11 cellular contexts compared by ENCODE assay signal in genomic region chr4:112514079-112514448, GRCh38. TPM values are rescaled to one million over a fixed set of nuclear protein-coding genes. Genes with fewer than 3 reads are reported as not detected.
DNase-seq lines count a peak whose midpoint lies in the region; ATAC-seq, FAIRE-seq and TF ChIP-seq lines count a peak whose summit lies in the region.
"Had no signal": no experiment of that assay in that cellular context is flagged by ENCODE, and none has a peak within 500 bp of the region (broad histone marks: within the 10 kb centered on the region; RNA-seq: fewer than 3 reads in every experiment).

No MANE protein-coding gene starts in this region.

- peaks cover 96% of the 10 kb centered on the region for H3K27me3 Mint-ChIP-seq in dendritic cell treated with granulocyte-macrophage colony-stimulating factor and Interleukin-4, amounts not matched to agents 40 ng/mL and 50 ng/mL, for 4 days
- H3K27me3 Mint-ChIP-seq in type B pancreatic cell = peaks cover 98% of the 10 kb centered on the region

- H3K4me2 ChIP-seq in HepG2 (ENCODE audit: low read depth, low read length) (0 out of 2 replicates have a peak overlapping the region, but pooled peaks have one; percentile 90), Karpas-422 (ENCODE audit: low read depth, low read length, poor library complexity, severe bottlenecking) (peak overlapping the region; percentile 93)

- intact Hi-C loops in HepG2 (cut with micrococcal nuclease; ENCODE audit: unreplicated experiment) (loop anchor here (10.0 kb wide), 1 partner anchor 109 kb away; no protein-coding TSS in a partner anchor), right lobe of liver (cut with DNase I) (no loop called here)
- intact Hi-C loops in dendritic cell treated with granulocyte-macrophage colony-stimulating factor and Interleukin-4, amounts not matched to agents 40 ng/mL and 50 ng/mL, for 4 days (cut with micrococcal nuclease) = no loop called here

- no peaks in the 10 kb centered on the region for H3K36me3 ChIP-seq in HepG2 (replicated peaks in 1 of 2; ENCODE audit: control insufficient read depth in 1 of 2, insufficient read depth in 2 of 2, low read length in 2 of 2)
- H3K36me3 ChIP-seq in right lobe of liver = no peaks in the 10 kb centered on the region
- no peaks in the 10 kb centered on the region for H3K36me3 ChIP-seq in Karpas-422 (ENCODE audit: insufficient read depth, low read length)
- H3K36me3 ChIP-seq: spleen had no signal

- H3K9me2 ChIP-seq in Karpas-422 (replicated peaks; ENCODE audit: insufficient read depth, low read length) = no peaks in the 10 kb centered on the region

- no peaks in the 10 kb centered on the region for H3K9me3 ChIP-seq in HepG2 (ENCODE audit: low read length)
- H3K9me3 ChIP-seq in right lobe of liver = no peaks in the 10 kb centered on the region
- H3K9me3 ChIP-seq in Karpas-422 (ENCODE audit: low read length) = no peaks in the 10 kb centered on the region
- H3K9me3 ChIP-seq: testis had no signal

- no peak for FAIRE-seq in HepG2 (lab: Jason Lieb, UNC)
- FAIRE-seq in H54 (lab: Jason Lieb, UNC) = no peak

- CTCF ChIA-PET in HepG2 (lab: Yijun Ruan, JAX; ENCODE audit: low intra/inter-chr PET ratio, low total read pairs) = no interaction called here

- H3K4me1 ChIP-seq in HepG2 (ENCODE audit: insufficient read depth, low read length) = peaks cover 14% of the 10 kb centered on the region; the same call in 1 of the 2 replicates
- peaks cover 0 to 35% (median 10%) of the 10 kb centered on the region in 4 donors for H3K4me1 ChIP-seq in right lobe of liver
- peaks cover 62% of the 10 kb centered on the region for H3K4me1 ChIP-seq in Karpas-422 (ENCODE audit: low read length)

- H3K27ac Mint-ChIP-seq in dendritic cell treated with granulocyte-macrophage colony-stimulating factor and Interleukin-4, amounts not matched to agents 40 ng/mL and 50 ng/mL, for 4 days = no peak overlapping the region
- H3K27ac Mint-ChIP-seq in type B pancreatic cell = no peak overlapping the region

- H3K4me1 Mint-ChIP-seq in dendritic cell treated with granulocyte-macrophage colony-stimulating factor and Interleukin-4, amounts not matched to agents 40 ng/mL and 50 ng/mL, for 4 days (ENCODE audit: low read depth) = peaks cover 65% of the 10 kb centered on the region
- H3K4me1 Mint-ChIP-seq in type B pancreatic cell (ENCODE audit: unreplicated experiment) = peaks cover 32% of the 10 kb centered on the region

- no peak for TF ChIP-seq EP300 in HepG2 (IDR thresholded peaks at IDR 0.05; ENCODE audit: low read depth in 2 of 2, low read length in 2 of 2)
- TF ChIP-seq EP300 in HepG2 (CRISPR knock-in tag; IDR thresholded peaks at IDR 0.05; ENCODE audit: borderline replicate concordance) = no peak

- H3K27me3 ChIP-seq in HepG2 (ENCODE audit: control insufficient read depth in 1 of 2, insufficient read depth in 2 of 2, low read length in 2 of 2) (peaks cover 6 to 76% of the 10 kb centered on the region in 2 experiments; a peak in 4 of 5 replicates), right lobe of liver (peaks cover 27 to 67% of the 10 kb centered on the region in 2 donors), Karpas-422 (ENCODE audit: low read length) (no peaks in the 10 kb centered on the region)

- ATAC-seq in HepG2 (no peak), right lobe of liver (no peak), GM21367 (IDR thresholded peaks at IDR 0.05; ENCODE audit: unreplicated experiment) (no peak)

- TF ChIP-seq CTCF in HepG2 (CRISPR knock-in tag; IDR thresholded peaks at IDR 0.05) (no peak), right lobe of liver (IDR thresholded peaks at IDR 0.05) (no peak), type B pancreatic cell (conservative IDR thresholded peaks at IDR 0.05) (no peak)

- H3K9me3 Mint-ChIP-seq in dendritic cell treated with granulocyte-macrophage colony-stimulating factor and Interleukin-4, amounts not matched to agents 40 ng/mL and 50 ng/mL, for 4 days = no peaks in the 10 kb centered on the region
- no peaks in the 10 kb centered on the region for H3K9me3 Mint-ChIP-seq in type B pancreatic cell

- peak overlapping the region; percentile 89 for H3K4me3 Mint-ChIP-seq in dendritic cell treated with granulocyte-macrophage colony-stimulating factor and Interleukin-4, amounts not matched to agents 40 ng/mL and 50 ng/mL, for 4 days
- H3K4me3 Mint-ChIP-seq in type B pancreatic cell = peak overlapping the region; percentile 85

- 4% methylated on average over 9 of the region's 9 CpGs for WGBS in HepG2 (ENCODE audit: low lambda C conversion rate)
- WGBS in right lobe of liver (ENCODE audit: insufficient coverage, low coverage, low lambda C conversion rate, missing lambda C conversion rate) = 3% methylated on average over 9 of the region's 9 CpGs

- no peak overlapping the region for H3K9ac ChIP-seq in HepG2 (ENCODE audit: insufficient read depth, low read depth, low read length)
- peak overlapping the region; percentile 74 for H3K9ac ChIP-seq in Karpas-422 (ENCODE audit: low read length)

- in situ Hi-C loops in HepG2 (cut with HindIII; ENCODE audit: extremely low pct_ligation_motif_present, low pct_unique_long_range_greater_than_20kb) = no loop called here
- in situ Hi-C loops in ACHN (cut with HindIII; ENCODE audit: low pct_ligation_motif_present, low pct_unique_long_range_greater_than_20kb, low sequenced_read_pairs) = no loop called here

- H3K4me3 ChIP-seq in HepG2 (replicated peaks in 1 of 3; ENCODE audit: insufficient read depth in 1 of 3, low read depth in 2 of 3, low read length in 3 of 3) = no peak overlapping the region
- no peak overlapping the region for H3K4me3 ChIP-seq in right lobe of liver
- H3K4me3 ChIP-seq in Karpas-422 (ENCODE audit: low read length) = peak overlapping the region; percentile 78

- BruUV-seq in HepG2 (replicated peaks; lab: Mats Ljungman, UMichigan) = no TSS peak

- DNase-seq in HepG2 (ENCODE audit: low spot score) = no peak
- DNase-seq in right lobe of liver = no peak
- peak; percentile 71 for DNase-seq in Karpas-422
- DNase-seq in type B pancreatic cell (ENCODE audit: extremely low spot score, unreplicated experiment) = no peak
- no peak for DNase-seq in ACHN
- DNase-seq in H54 (ENCODE audit: insufficient read length, low spot score) = no peak
- DNase-seq: DND-41, spleen, testis had no signal

- TF ChIP-seq RAD21 in HepG2 (CRISPR knock-in tag; IDR thresholded peaks at IDR 0.05) = no peak

- H3K79me2 ChIP-seq in HepG2 (ENCODE audit: insufficient read depth, low read length) = no peaks in the 10 kb centered on the region
- H3K79me2 ChIP-seq in Karpas-422 (ENCODE audit: low read length) = no peaks in the 10 kb centered on the region

- no peak overlapping the region for H3K27ac ChIP-seq in HepG2 (ENCODE audit: extremely low read length, insufficient read depth, low read length)
- H3K27ac ChIP-seq in right lobe of liver = no peak overlapping the region
- H3K27ac ChIP-seq in Karpas-422 (ENCODE audit: low read length) = no peak overlapping the region
- H3K27ac ChIP-seq: spleen, testis had no signal

- peaks cover 6% of the 10 kb centered on the region for H3K36me3 Mint-ChIP-seq in dendritic cell treated with granulocyte-macrophage colony-stimulating factor and Interleukin-4, amounts not matched to agents 40 ng/mL and 50 ng/mL, for 4 days (ENCODE audit: low read depth)
- H3K36me3 Mint-ChIP-seq in type B pancreatic cell = no peaks in the 10 kb centered on the region

- TF ChIP-seq POLR2A in HepG2 (IDR thresholded peaks at IDR 0.05; ENCODE audit: insufficient read depth in 1 of 2, low read depth in 2 of 2, low read length in 2 of 2) = no peak
- TF ChIP-seq POLR2A in right lobe of liver (IDR thresholded peaks at IDR 0.05) = no peak
- no peak for TF ChIP-seq POLR2A in H54 (IDR thresholded peaks at IDR 0.05; ENCODE audit: low read depth, low read length)

- POLR2A ChIA-PET in HepG2 (lab: Yijun Ruan, JAX) = no interaction called here

- H2AFZ ChIP-seq in HepG2 (ENCODE audit: low read length) (no peak overlapping the region), Karpas-422 (ENCODE audit: low read length) (peak overlapping the region; percentile 94)

- no peaks in the 10 kb centered on the region for H4K20me1 ChIP-seq in HepG2 (ENCODE audit: insufficient read depth, low read length)
- no peaks in the 10 kb centered on the region for H4K20me1 ChIP-seq in Karpas-422 (ENCODE audit: insufficient read depth, low read depth, low read length)

TF ChIP-seq in HepG2, 621 proteins besides CTCF, POLR2A, EP300 and RAD21:
- TF ChIP-seq EZH2 (conservative IDR thresholded peaks at IDR 0.05; ENCODE audit: low read depth, low read length) (peak; percentile 27; the same call in 1 of the 2 replicates), RARA (CRISPR knock-in tag; IDR thresholded peaks at IDR 0.05) (no peak)

RNA-seq across cellular contexts. Expression of gene NEUROG2, which starts 1.9 kb away (rescaled TPM):
- not detected in 2 replicates for total RNA-seq in HepG2 (2016; rRNA removed; fragmentation: Illumina TruSeq; extraction: Trizol)
- not detected in 2 replicates for total RNA-seq in HepG2 (2016; cell fraction: cytosol; rRNA removed; fragmentation: Illumina TruSeq; extraction: Trizol; ENCODE audit: low read depth)
- total RNA-seq in HepG2 (2016; cell fraction: insoluble cytoplasmic fraction; rRNA removed; fragmentation: Illumina TruSeq; extraction: Trizol) = not detected in 2 replicates
- total RNA-seq in HepG2 (2016; cell fraction: membrane; rRNA removed; fragmentation: Illumina TruSeq; extraction: Trizol) = not detected in 2 replicates
- not detected in 2 replicates for total RNA-seq in HepG2 (2016; cell fraction: nucleus; rRNA removed; fragmentation: Illumina TruSeq; extraction: Trizol)
- polyA plus RNA-seq in HepG2 (2011; rRNA removed) = not detected in 2 replicates
- not detected in 2 replicates for polyA plus RNA-seq in HepG2 (2011; cell fraction: cytosol; rRNA removed)
- polyA plus RNA-seq in HepG2 (2011; cell fraction: nucleus; rRNA removed) = not detected in 2 replicates
- not detected in 2 replicates for polyA plus RNA-seq in HepG2 (2012)
- not detected in 2 replicates for polyA plus RNA-seq in HepG2 (2016; cell fraction: cytosol; fragmentation: Illumina TruSeq; extraction: Trizol; ENCODE audit: low read depth)
- polyA plus RNA-seq in HepG2 (2016; cell fraction: insoluble cytoplasmic fraction; fragmentation: Illumina TruSeq; extraction: Trizol; ENCODE audit: low read depth) = not detected in 2 replicates
- polyA plus RNA-seq in HepG2 (2016; cell fraction: membrane; fragmentation: Illumina TruSeq; extraction: Trizol; ENCODE audit: low read depth) = not detected in 2 replicates
- not detected in 2 replicates for polyA plus RNA-seq in HepG2 (2016; cell fraction: nucleus; fragmentation: Illumina TruSeq; extraction: Trizol; ENCODE audit: insufficient read depth, low read depth)
- not detected in 2 replicates for polyA minus RNA-seq in HepG2 (2011; rRNA and poly(A)+ RNA removed; ENCODE audit: low replicate concordance)
- not detected in 2 replicates for polyA minus RNA-seq in HepG2 (2011; cell fraction: cytosol; rRNA and poly(A)+ RNA removed)
- polyA minus RNA-seq in HepG2 (2011; cell fraction: nucleus; rRNA and poly(A)+ RNA removed) = not detected in 2 replicates
- total RNA-seq in right lobe of liver = not detected
- total RNA-seq in Karpas-422 (2014; rRNA removed; shearing (Covaris generic); ENCODE audit: low replicate concordance) = 5.1 and 9.6 TPM in 2 replicates
- total RNA-seq in type B pancreatic cell (ENCODE audit: low replicate concordance) = 1.2 TPM in 1 of 2 replicates, not detected in the other
- total RNA-seq: spleen had no signal
- polyA plus RNA-seq: spleen had no signal
